In genomic region chr7:131109757-131110293, GRCh38 we compare ENCODE assay signal across 1 cellular context.
TF ChIP-seq lines count a peak whose summit lies in the region.

No MANE protein-coding gene starts in this region.

TF ChIP-seq in HepG2, 621 proteins besides CTCF, POLR2A, EP300 and RAD21 (continued from another document):
- TF ChIP-seq, protein P1, sequence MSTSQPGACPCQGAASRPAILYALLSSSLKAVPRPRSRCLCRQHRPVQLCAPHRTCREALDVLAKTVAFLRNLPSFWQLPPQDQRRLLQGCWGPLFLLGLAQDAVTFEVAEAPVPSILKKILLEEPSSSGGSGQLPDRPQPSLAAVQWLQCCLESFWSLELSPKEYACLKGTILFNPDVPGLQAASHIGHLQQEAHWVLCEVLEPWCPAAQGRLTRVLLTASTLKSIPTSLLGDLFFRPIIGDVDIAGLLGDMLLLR (CRISPR knock-in tag; IDR thresholded peaks at IDR 0.05) = no peak
- TF ChIP-seq TFE3 (CRISPR knock-in tag; IDR thresholded peaks at IDR 0.05) = no peak
- TF ChIP-seq MBNL3 (CRISPR knock-in tag; conservative IDR thresholded peaks at IDR 0.05) = no peak
- peak; percentile 79 for TF ChIP-seq GABPB1 (CRISPR knock-in tag; IDR thresholded peaks at IDR 0.05)
- TF ChIP-seq ZFP1 (CRISPR knock-in tag; IDR thresholded peaks at IDR 0.05) = peak; percentile 38; the same call in 1 of the 2 replicates
- TF ChIP-seq KAT7 (CRISPR knock-in tag; IDR thresholded peaks at IDR 0.05; ENCODE audit: borderline replicate concordance) = no peak
- TF ChIP-seq MTF1 (CRISPR knock-in tag; IDR thresholded peaks at IDR 0.05) = no peak
- TF ChIP-seq NR2F6 (IDR thresholded peaks at IDR 0.05) = 0 out of 2 replicates have a peak, but pooled peaks have one; percentile 4
- 0 out of 2 replicates have a peak, but pooled peaks have one; percentile 29 for TF ChIP-seq NR2F6 (CRISPR knock-in tag; IDR thresholded peaks at IDR 0.05)
- TF ChIP-seq AKNA (CRISPR knock-in tag; IDR thresholded peaks at IDR 0.05; ENCODE audit: borderline replicate concordance) = no peak
- TF ChIP-seq ZSCAN12 (CRISPR knock-in tag; IDR thresholded peaks at IDR 0.05) = peak; percentile 37; the same call in 1 of the 2 replicates
- TF ChIP-seq MXI1 (IDR thresholded peaks at IDR 0.05; ENCODE audit: borderline replicate concordance, low read depth, low read length) = peak; percentile 18; the same call in 1 of the 3 replicates
- no peak for TF ChIP-seq ZNF776 (CRISPR knock-in tag; IDR thresholded peaks at IDR 0.05)
- no peak for TF ChIP-seq ZNF136 (CRISPR knock-in tag; IDR thresholded peaks at IDR 0.05; ENCODE audit: low read depth)
- no peak for TF ChIP-seq SOX6 (IDR thresholded peaks at IDR 0.05)
- TF ChIP-seq SOX6 (CRISPR knock-in tag; IDR thresholded peaks at IDR 0.05) = peak; percentile 32; the same call in 1 of the 2 replicates
- TF ChIP-seq ZFX (CRISPR knock-in tag; IDR thresholded peaks at IDR 0.05; ENCODE audit: low read depth) = peak; percentile 74
- no peak for TF ChIP-seq FOXO4 (CRISPR knock-in tag; conservative IDR thresholded peaks at IDR 0.05)
- TF ChIP-seq, protein P2, sequence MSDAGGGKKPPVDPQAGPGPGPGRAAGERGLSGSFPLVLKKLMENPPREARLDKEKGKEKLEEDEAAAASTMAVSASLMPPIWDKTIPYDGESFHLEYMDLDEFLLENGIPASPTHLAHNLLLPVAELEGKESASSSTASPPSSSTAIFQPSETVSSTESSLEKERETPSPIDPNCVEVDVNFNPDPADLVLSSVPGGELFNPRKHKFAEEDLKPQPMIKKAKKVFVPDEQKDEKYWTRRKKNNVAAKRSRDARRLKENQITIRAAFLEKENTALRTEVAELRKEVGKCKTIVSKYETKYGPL (CRISPR knock-in tag; IDR thresholded peaks at IDR 0.05) = no peak
- TF ChIP-seq ZNF768 (CRISPR knock-in tag; IDR thresholded peaks at IDR 0.05) = peak; percentile 15; the same call in 1 of the 2 replicates
- TF ChIP-seq, protein P3, sequence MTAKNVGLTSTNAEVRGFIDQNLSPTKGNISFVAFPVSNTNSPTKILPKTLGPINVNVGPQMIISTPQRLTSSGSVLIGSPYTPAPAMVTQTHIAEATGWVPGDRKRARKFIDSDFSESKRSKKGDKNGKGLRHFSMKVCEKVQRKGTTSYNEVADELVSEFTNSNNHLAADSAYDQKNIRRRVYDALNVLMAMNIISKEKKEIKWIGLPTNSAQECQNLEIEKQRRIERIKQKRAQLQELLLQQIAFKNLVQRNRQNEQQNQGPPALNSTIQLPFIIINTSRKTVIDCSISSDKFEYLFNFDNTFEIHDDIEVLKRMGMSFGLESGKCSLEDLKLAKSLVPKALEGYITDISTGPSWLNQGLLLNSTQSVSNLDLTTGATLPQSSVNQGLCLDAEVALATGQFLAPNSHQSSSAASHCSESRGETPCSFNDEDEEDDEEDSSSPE (CRISPR knock-in tag; IDR thresholded peaks at IDR 0.05) = peak; percentile 38; the same call in 1 of the 2 replicates
- TF ChIP-seq ZNF512B (CRISPR knock-in tag; IDR thresholded peaks at IDR 0.05; ENCODE audit: borderline replicate concordance) = 0 out of 2 replicates have a peak, but pooled peaks have one; percentile 25
